14 cellular contexts compared by ENCODE assay signal in genomic region chr15:70127288-70127746, GRCh38. TPM values are rescaled to one million over a fixed set of nuclear protein-coding genes. Genes with fewer than 3 reads are reported as not detected.
A peak's percentile ranks its signal among the peaks of the same experiment; 100 is the strongest.
DNase-seq lines count a peak whose midpoint lies in the region; ATAC-seq and TF ChIP-seq lines count a peak whose summit lies in the region.
"Had no signal": no experiment of that assay in that cellular context is flagged by ENCODE, and none has a peak within 500 bp of the region (broad histone marks: within the 10 kb centered on the region; RNA-seq: fewer than 3 reads in every experiment).

No MANE protein-coding gene starts in this region.

- intact Hi-C loops in Calu3 (cut with micrococcal nuclease; ENCODE audit: unreplicated experiment) = loop anchor here (5.0 kb wide), 1 partner anchor 55 kb away; no protein-coding TSS in a partner anchor

- no peak for ATAC-seq in GM19467 (IDR thresholded peaks at IDR 0.05; ENCODE audit: unreplicated experiment)
- ATAC-seq in activated CD8-positive, alpha-beta memory T cell treated with anti-CD3 and anti-CD28 coated beads, Interleukin-2, amount 10 ng/mL, durations not matched to agents 7 days and 5 days = no peak

- no TSS peak for BruUV-seq in Calu3 (replicated peaks; lab: Mats Ljungman, UMichigan)

- CTCF ChIA-PET in Calu3 (lab: Charles Lee) = interaction anchor here (0.6 to 2.6 kb wide), 5 partner anchors 13 to 130 kb away, joined by 3 to 8 read pairs (median 4); partner anchors contain the start of gene TLE3
- CTCF ChIA-PET in activated CD8-positive, alpha-beta memory T cell treated with anti-CD3 and anti-CD28 coated beads, Interleukin-2, amount 10 ng/mL, durations not matched to agents 7 days and 5 days (lab: Charles Lee) = no interaction called here

- H3K27ac Mint-ChIP-seq in Calu3 (ENCODE audit: unreplicated experiment) (peak overlapping the region; percentile 60), endothelial cell (ENCODE audit: unreplicated experiment) (peak overlapping the region; percentile 7), nephron (peak overlapping the region in 2 of 3 experiments; percentile 16 to 66)
- no peak overlapping the region for H3K27ac Mint-ChIP-seq in activated CD8-positive, alpha-beta memory T cell treated with anti-CD3 and anti-CD28 coated beads, Interleukin-2, amount 10 ng/mL, durations not matched to agents 7 days and 5 days
- H3K27ac Mint-ChIP-seq: activated T-helper 2 cell treated with anti-CD3 and anti-CD28 coated beads, Interferon-gamma antibody, Interleukin-2, Interleukin-4, amounts not matched to agents 10 μg/mL and 5 μg/mL and 100 μg/mL, durations not matched to agents 14 hours and 24 hours and 36 hours had no signal

- H3K4me1 Mint-ChIP-seq in Calu3 (ENCODE audit: low read depth, unreplicated experiment) = peaks cover 32% of the 10 kb centered on the region
- peaks cover 15% of the 10 kb centered on the region for H3K4me1 Mint-ChIP-seq in endothelial cell (ENCODE audit: unreplicated experiment)
- peaks cover 32% of the 10 kb centered on the region for H3K4me1 Mint-ChIP-seq in nephron
- H3K4me1 Mint-ChIP-seq in activated CD8-positive, alpha-beta memory T cell treated with anti-CD3 and anti-CD28 coated beads, Interleukin-2, amount 10 ng/mL, durations not matched to agents 7 days and 5 days = no peaks in the 10 kb centered on the region

- H3K36me3 Mint-ChIP-seq in Calu3 (ENCODE audit: insufficient read depth, unreplicated experiment) (peaks cover 6% of the 10 kb centered on the region), endothelial cell (ENCODE audit: low read depth, unreplicated experiment) (no peaks in the 10 kb centered on the region), nephron (ENCODE audit: low read depth) (no peaks in the 10 kb centered on the region)
- H3K36me3 Mint-ChIP-seq in activated CD8-positive, alpha-beta memory T cell treated with anti-CD3 and anti-CD28 coated beads, Interleukin-2, amount 10 ng/mL, durations not matched to agents 7 days and 5 days = no peaks in the 10 kb centered on the region
- H3K36me3 Mint-ChIP-seq: naive thymus-derived CD4-positive, alpha-beta T cell had no signal

- H3K27me3 Mint-ChIP-seq in Calu3 (ENCODE audit: unreplicated experiment) (no peaks in the 10 kb centered on the region), endothelial cell (ENCODE audit: unreplicated experiment) (peaks cover 4% of the 10 kb centered on the region), nephron (ENCODE audit: low read depth) (peaks cover 44% of the 10 kb centered on the region)
- H3K27me3 Mint-ChIP-seq in activated CD8-positive, alpha-beta memory T cell treated with anti-CD3 and anti-CD28 coated beads, Interleukin-2, amount 10 ng/mL, durations not matched to agents 7 days and 5 days = peaks cover 39% of the 10 kb centered on the region

- no peaks in the 10 kb centered on the region for H3K9me3 Mint-ChIP-seq in Calu3 (ENCODE audit: low read depth, unreplicated experiment)
- H3K9me3 Mint-ChIP-seq in endothelial cell (ENCODE audit: unreplicated experiment) = no peaks in the 10 kb centered on the region
- no peaks in the 10 kb centered on the region for H3K9me3 Mint-ChIP-seq in nephron
- H3K9me3 Mint-ChIP-seq in activated CD8-positive, alpha-beta memory T cell treated with anti-CD3 and anti-CD28 coated beads, Interleukin-2, amount 10 ng/mL, durations not matched to agents 7 days and 5 days (ENCODE audit: low read depth) = no peaks in the 10 kb centered on the region
- H3K9me3 Mint-ChIP-seq: activated T-helper 2 cell treated with anti-CD3 and anti-CD28 coated beads, Interferon-gamma antibody, Interleukin-2, Interleukin-4, amounts not matched to agents 10 μg/mL and 5 μg/mL and 100 μg/mL, durations not matched to agents 14 hours and 24 hours and 36 hours; naive thymus-derived CD4-positive, alpha-beta T cell had no signal

- peak overlapping the region; percentile 1 for H3K4me3 Mint-ChIP-seq in Calu3 (ENCODE audit: low read depth, unreplicated experiment)
- H3K4me3 Mint-ChIP-seq in endothelial cell (ENCODE audit: unreplicated experiment) = no peak overlapping the region
- H3K4me3 Mint-ChIP-seq in nephron = no peak overlapping the region
- no peak overlapping the region for H3K4me3 Mint-ChIP-seq in activated CD8-positive, alpha-beta memory T cell treated with anti-CD3 and anti-CD28 coated beads, Interleukin-2, amount 10 ng/mL, durations not matched to agents 7 days and 5 days
- H3K4me3 Mint-ChIP-seq: naive thymus-derived CD4-positive, alpha-beta T cell had no signal

- TF ChIP-seq CTCF in Calu3 (IDR thresholded peaks at IDR 0.05; ENCODE audit: unreplicated experiment) (no peak), endothelial cell (IDR thresholded peaks at IDR 0.05; ENCODE audit: unreplicated experiment) (no peak), nephron (IDR thresholded peaks at IDR 0.05; ENCODE audit: unreplicated experiment in 3 of 3) (no peak)

- DNase-seq in Calu3 (peak; percentile 95), NCI-H1048 (lab: John Stamatoyannopoulos, UW) (peak; percentile 84), endothelial cell (ENCODE audit: low spot score) (no peak), middle frontal gyrus (ENCODE audit: extremely low spot score, low spot score) (no peak), NCI-H510A treated with DMSO at 0.1 percent for 48 hours (lab: John Stamatoyannopoulos, UW) (no peak)
- DNase-seq in activated CD8-positive, alpha-beta memory T cell treated with anti-CD3 and anti-CD28 coated beads, Interleukin-2, amount 10 ng/mL, durations not matched to agents 7 days and 5 days = no peak
- DNase-seq: activated CD4-positive, alpha-beta T cell treated with anti-CD3 and anti-CD28 coated beads for 1 hour; AML-193; naive thymus-derived CD4-positive, alpha-beta T cell; NCI-H2081; stimulated activated CD4-positive, alpha-beta T cell treated with anti-CD3 and anti-CD28 coated beads, Interleukin-12 subunit alpha, Interleukin-12 subunit beta, amount 100 ng/mL, for 4 hours had no signal

RNA-seq across cellular contexts. Expression of gene TLE3, which starts 29.6 kb away (rescaled TPM):
- total RNA-seq in Calu3 (2022) (53.5 and 54.8 TPM in 2 replicates), endothelial cell (ENCODE audit: unreplicated experiment) (80.8 TPM)
- 10 to 100 TPM; 48.8 to 53.5 TPM for total RNA-seq in activated CD8-positive, alpha-beta memory T cell treated with anti-CD3 and anti-CD28 coated beads, Interleukin-2, amount 10 ng/mL, durations not matched to agents 7 days and 5 days

Comparison
In these comparisons a context has a peak if more than half of its experiments do, and no peak if none do; other contexts are left out.
1. DNase-seq: peak in Calu3 (single experiment) and NCI-H1048 (single experiment); none in endothelial cell (single experiment), middle frontal gyrus (single experiment), NCI-H510A treated with DMSO at 0.1 percent for 48 hours (single experiment) and activated CD8-positive, alpha-beta memory T cell treated with anti-CD3 and anti-CD28 coated beads, Interleukin-2, amount 10 ng/mL, durations not matched to agents 7 days and 5 days (single experiment).